3 cellular contexts compared by ENCODE assay signal in genomic region chr1:150775931-150776495, GRCh38. TPM values are rescaled to one million over a fixed set of nuclear protein-coding genes. Genes with fewer than 3 reads are reported as not detected.
"Had no signal": no experiment of that assay in that cellular context is flagged by ENCODE, and none has a peak within 500 bp of the region (broad histone marks: within the 10 kb centered on the region; RNA-seq: fewer than 3 reads in every experiment).

No MANE protein-coding gene starts in this region.

RNA-seq across cellular contexts. Expression of gene HORMAD1, which starts 55.3 kb away (rescaled TPM):
- total RNA-seq: HT-29, MCF 10A, Right ventricle myocardium superior had no signal
